12 cellular contexts compared by ENCODE assay signal in genomic region chr4:140740906-140741670, GRCh38. TPM values are rescaled to one million over a fixed set of nuclear protein-coding genes. Genes with fewer than 3 reads are reported as not detected.
DNase-seq lines count a peak whose midpoint lies in the region; TF ChIP-seq lines count a peak whose summit lies in the region.
"Had no signal": no experiment of that assay in that cellular context is flagged by ENCODE, and none has a peak within 500 bp of the region (broad histone marks: within the 10 kb centered on the region; RNA-seq: fewer than 3 reads in every experiment).

No MANE protein-coding gene starts in this region.

- H3K4me3 ChIP-seq in HEK293 (ENCODE audit: low read depth, low read length) (no peak overlapping the region), SK-N-MC (no peak overlapping the region), mesendoderm (ENCODE audit: low read length) (no peak overlapping the region), spleen (no peak overlapping the region)
- H3K4me3 ChIP-seq: BLaER1 had no signal

- H3K9me3 ChIP-seq in HEK293 (ENCODE audit: control insufficient read depth, insufficient read depth, low read depth, low read length) (no peaks in the 10 kb centered on the region), SK-N-MC (ENCODE audit: low read depth, low read length) (no peaks in the 10 kb centered on the region), spleen (no peaks in the 10 kb centered on the region)
- H3K9me3 ChIP-seq: BLaER1 had no signal

- no peak for DNase-seq in SK-N-MC (ENCODE audit: low read depth, low spot score)
- peak; percentile 70 for DNase-seq in mesendoderm
- no peak for DNase-seq in spleen
- DNase-seq in anterior cingulate cortex (lab: John Stamatoyannopoulos, UW): no peak
- DNase-seq in AG20443 (ENCODE audit: low spot score): no peak
- DNase-seq in NCI-H1417 treated with DMSO at 0.1 percent for 48 hours (lab: John Stamatoyannopoulos, UW): no peak
- DNase-seq: H7; NCI-H2227 treated with DMSO at 0.1 percent for 48 hours; NCI-H526; NK-92 treated with Interleukin-12 subunit alpha and Interleukin-12 subunit beta, amount 100 ng/mL, for 24 hours had no signal

- H3K36me3 ChIP-seq in HEK293 (ENCODE audit: control insufficient read depth in 2 of 2, insufficient read depth in 1 of 2, low read length in 2 of 2) (no peaks in the 10 kb centered on the region), SK-N-MC (ENCODE audit: insufficient read depth, low read length) (peaks cover 4% of the 10 kb centered on the region; the same call in 1 of the 2 replicates), mesendoderm (ENCODE audit: control insufficient read depth, insufficient read depth, low read length) (no peaks in the 10 kb centered on the region), spleen (no peaks in the 10 kb centered on the region)
- H3K36me3 ChIP-seq: BLaER1 had no signal

- peaks cover 8% of the 10 kb centered on the region for H3K79me2 ChIP-seq in mesendoderm (ENCODE audit: control insufficient read depth, insufficient read depth, low read length)

- H3K27ac ChIP-seq in HEK293 (ENCODE audit: extremely low read depth, low read depth, low read length): no peak overlapping the region
- H3K27ac ChIP-seq in SK-N-MC: peak overlapping the region; percentile 52; the same call in 1 of the 2 replicates
- peak overlapping the region; percentile 17 for H3K27ac ChIP-seq in mesendoderm (ENCODE audit: low read depth, low read length)
- H3K27ac ChIP-seq in spleen: peak overlapping the region in 5 of 8 donors; percentile 3 to 86 (median 81)
- H3K27ac ChIP-seq: BLaER1 had no signal

- intact Hi-C loops in spleen (cut with DNase I; ENCODE audit: low total_unique reads): no loop called here

- no peak for TF ChIP-seq POLR2A in spleen (IDR thresholded peaks at IDR 0.05)

- no peak overlapping the region for H3K9ac ChIP-seq in SK-N-MC (ENCODE audit: insufficient read length)
- H3K9ac ChIP-seq in mesendoderm (ENCODE audit: low read length): no peak overlapping the region
- H3K9ac ChIP-seq: BLaER1 had no signal

- H3K4me1 ChIP-seq in HEK293 (ENCODE audit: control insufficient read depth, insufficient read depth, low read length): no peaks in the 10 kb centered on the region; the same call in 1 of the 2 replicates
- peaks cover 31% of the 10 kb centered on the region for H3K4me1 ChIP-seq in mesendoderm (ENCODE audit: control insufficient read depth, low read depth, low read length)
- H3K4me1 ChIP-seq in spleen: peaks cover 20 to 97% (median 71%) of the 10 kb centered on the region in 6 donors
- H3K4me1 ChIP-seq: BLaER1 had no signal

- H2AK5ac ChIP-seq in mesendoderm (ENCODE audit: low read length): no peak overlapping the region

- WGBS in mesendoderm (ENCODE audit: extremely low coverage, insufficient coverage, low lambda C conversion rate): no CpG with 5 or more reads among the region's 3 CpGs
- WGBS in spleen, 5 donors: 77 to 95% (median 85%) methylated on average over 3 of the region's 3 CpGs

- H3K4me2 ChIP-seq in mesendoderm (ENCODE audit: low read length): no peak overlapping the region
- H3K4me2 ChIP-seq: BLaER1 had no signal

- H4K8ac ChIP-seq in mesendoderm (ENCODE audit: low read depth, low read length): no peak overlapping the region

- TF ChIP-seq CTCF in HEK293 (tag by site-specific recombination; IDR thresholded peaks at IDR 0.05) (no peak), spleen (IDR thresholded peaks at IDR 0.05 in 8 of 11, conservative IDR thresholded peaks at IDR 0.05 in 3 of 11) (no peak)

- CTCF ChIA-PET in HEK293 (lab: Yijun Ruan, JAX): interaction anchor here (0.8 to 1.1 kb wide), 2 partner anchors 9 to 105 kb away, joined by 3 to 6 read pairs; no protein-coding TSS in a partner anchor

- H3K23ac ChIP-seq in mesendoderm (ENCODE audit: low read length): no peak overlapping the region

- no peaks in the 10 kb centered on the region for H3K79me1 ChIP-seq in mesendoderm (ENCODE audit: low read length)

- H2BK120ac ChIP-seq in mesendoderm (ENCODE audit: low read depth, low read length): no peak overlapping the region

- no peak overlapping the region for H3K4ac ChIP-seq in mesendoderm (ENCODE audit: low read depth, low read length)

- H2BK15ac ChIP-seq in mesendoderm (replicated peaks; ENCODE audit: low read depth): no peak overlapping the region

- no peaks in the 10 kb centered on the region for H3K27me3 ChIP-seq in mesendoderm (ENCODE audit: insufficient read depth, low read length, poor library complexity)
- no peaks in the 10 kb centered on the region for H3K27me3 ChIP-seq in spleen (replicated peaks in 1 of 7)
- H3K27me3 ChIP-seq: BLaER1 had no signal

- POLR2A ChIA-PET in HEK293 (lab: Yijun Ruan, JAX): interaction anchor here (2.1 kb wide), 1 partner anchor 15 kb away, joined by 9 read pairs; the partner anchor contains the start of gene TBC1D9

- H4K5ac ChIP-seq in mesendoderm (ENCODE audit: low read length): no peak overlapping the region

- H3K18ac ChIP-seq in mesendoderm (ENCODE audit: low read length): peak overlapping the region; percentile 71

- peak overlapping the region; percentile 65 for H3K56ac ChIP-seq in mesendoderm (ENCODE audit: low read length)

- H2BK5ac ChIP-seq in mesendoderm (ENCODE audit: low read length): peak overlapping the region; percentile 64

TF ChIP-seq in HEK293, 187 proteins besides CTCF, POLR2A, EP300 and RAD21:
- TF ChIP-seq ZXDB (tag by site-specific recombination; IDR thresholded peaks at IDR 0.05): no peak
- TF ChIP-seq PRDM10 (tag by site-specific recombination; IDR thresholded peaks at IDR 0.05): no peak
- no peak for TF ChIP-seq KLF9 (tag by site-specific recombination; IDR thresholded peaks at IDR 0.05; ENCODE audit: low read depth)
- no peak for TF ChIP-seq ZFP3 (tag by site-specific recombination; IDR thresholded peaks at IDR 0.05; ENCODE audit: low read depth)
- TF ChIP-seq ZNF274 (IDR thresholded peaks at IDR 0.05; ENCODE audit: low read length): no peak
- no peak for TF ChIP-seq ZNF274 (tag by site-specific recombination; IDR thresholded peaks at IDR 0.05; ENCODE audit: borderline replicate concordance)
- TF ChIP-seq GLI2 (tag by site-specific recombination; IDR thresholded peaks at IDR 0.05; ENCODE audit: borderline replicate concordance, low read depth): no peak
- no peak for TF ChIP-seq ZSCAN18 (tag by site-specific recombination; IDR thresholded peaks at IDR 0.05)
- peak; percentile 24; the same call in 1 of the 2 replicates for TF ChIP-seq ZFHX2 (tag by site-specific recombination; conservative IDR thresholded peaks at IDR 0.05)

RNA-seq across cellular contexts. Expression of gene TBC1D9, which starts 15.1 kb away (rescaled TPM):
- polyA plus RNA-seq in mesendoderm (2013, experiment 1 of 2): 9.4 TPM
- 8.4 TPM for polyA plus RNA-seq in mesendoderm (2013, experiment 2 of 2)
- 10 to 100 TPM; 73.5 to 99.1 (median 81.2) TPM for total RNA-seq in spleen
- polyA plus RNA-seq in spleen: 10 to 100 TPM; 11.6 to 31.2 (median 26.4) TPM
